In genomic region chr14:40987481-40987880, GRCh38 we compare ENCODE assay signal across 16 cellular contexts.
DNase-seq lines count a peak whose midpoint lies in the region; ATAC-seq and TF ChIP-seq lines count a peak whose summit lies in the region.
"Had no signal": no experiment of that assay in that cellular context is flagged by ENCODE, and none has a peak within 500 bp of the region (broad histone marks: within the 10 kb centered on the region; RNA-seq: fewer than 3 reads in every experiment).

No MANE protein-coding gene starts in this region.

- no peak for TF ChIP-seq POLR2A in testis (IDR thresholded peaks at IDR 0.05)

- TF ChIP-seq RAD21 in SK-N-SH (IDR thresholded peaks at IDR 0.05; ENCODE audit: low read length), result no peak

- no peak overlapping the region for H3K4me2 ChIP-seq in SK-N-SH

- POLR2A ChIA-PET in SK-N-SH (lab: Yijun Ruan, JAX), result no interaction called here

- H3K9me3 ChIP-seq in SK-N-SH (no peaks in the 10 kb centered on the region), testis (no peaks in the 10 kb centered on the region)

- H3K27ac ChIP-seq in SK-N-SH (ENCODE audit: low read depth in 2 of 2, low read length in 1 of 2) (no peak overlapping the region), testis (no peak overlapping the region)
- H3K27ac ChIP-seq: GM23248 had no signal

- H4K20me1 ChIP-seq in SK-N-SH (ENCODE audit: insufficient read depth), result no peaks in the 10 kb centered on the region

- H3K36me3 Mint-ChIP-seq in natural killer cell, result peaks cover 23% of the 10 kb centered on the region

- no peak for ATAC-seq in Right ventricle myocardium superior (ENCODE audit: poor library complexity)
- no peak for ATAC-seq in natural killer cell

- no peak overlapping the region for H2AFZ ChIP-seq in SK-N-SH (ENCODE audit: low read depth)
- H2AFZ ChIP-seq: GM23248 had no signal

- H3K4me1 Mint-ChIP-seq in natural killer cell, result no peaks in the 10 kb centered on the region
- H3K4me1 Mint-ChIP-seq: B cell had no signal

- TF ChIP-seq CTCF in SK-N-SH (IDR thresholded peaks at IDR 0.05) (no peak), fibroblast of villous mesenchyme (IDR thresholded peaks at IDR 0.05; ENCODE audit: insufficient read depth, low read depth, low read length) (no peak), natural killer cell (IDR thresholded peaks at IDR 0.05) (no peak), testis (IDR thresholded peaks at IDR 0.05) (no peak)

- intact Hi-C loops in Right ventricle myocardium superior (cut with DNase I), result no loop called here
- intact Hi-C loops in natural killer cell (cut with micrococcal nuclease), result no loop called here
- intact Hi-C loops in testis (cut with DNase I; ENCODE audit: low total_unique reads), result no loop called here

- CTCF ChIA-PET in SK-N-SH (lab: Yijun Ruan, JAX), result no interaction called here

- no peaks in the 10 kb centered on the region for H3F3A ChIP-seq in SK-N-SH (replicated peaks; ENCODE audit: insufficient read depth)

- H3K9me2 ChIP-seq in SK-N-SH, result no peaks in the 10 kb centered on the region

- DNase-seq in DMS53 (lab: John Stamatoyannopoulos, UW) (peak; percentile 51), HT1080 (ENCODE audit: low read depth) (peak; percentile 42), SK-N-SH (no peak), fibroblast of villous mesenchyme (ENCODE audit: low read depth) (peak; percentile 20), Right ventricle myocardium superior (no peak), natural killer cell (no peak), testis (no peak)
- DNase-seq: C1 segment of cervical spinal cord; Calu3; CD4-positive, alpha-beta T cell; DMS 273 treated with DMSO at 0.1 percent for 48 hours; DMS79 treated with DMSO at 0.1 percent for 48 hours; EL; GM23248; H7 had no signal

- no peaks in the 10 kb centered on the region for H3K4me1 ChIP-seq in SK-N-SH (ENCODE audit: control insufficient read depth in 1 of 2, insufficient read depth in 2 of 2, low read depth in 1 of 2, low read length in 1 of 2)
- H3K4me1 ChIP-seq in testis, result no peaks in the 10 kb centered on the region

- H3K79me2 ChIP-seq in SK-N-SH (ENCODE audit: insufficient read depth), result no peaks in the 10 kb centered on the region

- no peak overlapping the region for H3K27ac Mint-ChIP-seq in natural killer cell
- H3K27ac Mint-ChIP-seq: B cell; CD4-positive, alpha-beta T cell had no signal

- no peaks in the 10 kb centered on the region for H3K27me3 ChIP-seq in SK-N-SH (ENCODE audit: insufficient read depth)
- H3K27me3 ChIP-seq in testis, result no peaks in the 10 kb centered on the region

- no peak for TF ChIP-seq EP300 in SK-N-SH (IDR thresholded peaks at IDR 0.05; ENCODE audit: borderline replicate concordance in 1 of 2, low read depth in 1 of 2, low read length in 1 of 2)

- no peak overlapping the region for H3K9ac ChIP-seq in SK-N-SH
- H3K9ac ChIP-seq: GM23248 had no signal

- H3K36me3 ChIP-seq in SK-N-SH (replicated peaks in 1 of 2; ENCODE audit: control insufficient read depth in 1 of 2, insufficient read depth in 2 of 2, low read length in 1 of 2), result no peaks in the 10 kb centered on the region
- no peaks in the 10 kb centered on the region for H3K36me3 ChIP-seq in testis (ENCODE audit: low read depth, missing control alignments)

- H3K27me3 Mint-ChIP-seq in natural killer cell (ENCODE audit: low read depth in 2 of 2), result no peaks in the 10 kb centered on the region
- H3K27me3 Mint-ChIP-seq: B cell; CD4-positive, alpha-beta T cell had no signal

- H3K4me3 ChIP-seq in SK-N-SH (ENCODE audit: low read depth in 2 of 2, low read length in 1 of 2) (no peak overlapping the region), fibroblast of villous mesenchyme (ENCODE audit: low read depth, low read length) (no peak overlapping the region), testis (no peak overlapping the region)
- H3K4me3 ChIP-seq: GM23248 had no signal

- peaks cover 14 to 30% of the 10 kb centered on the region in 2 donors for H3K9me3 Mint-ChIP-seq in natural killer cell

- no peak overlapping the region for H3K4me3 Mint-ChIP-seq in natural killer cell
- H3K4me3 Mint-ChIP-seq: B cell; CD4-positive, alpha-beta T cell had no signal

- 67% methylated on average over 3 of the region's 3 CpGs for WGBS in SK-N-SH (ENCODE audit: low lambda C conversion rate)
- 83% methylated on average over 3 of the region's 3 CpGs for WGBS in testis, 2 donors

TF ChIP-seq in SK-N-SH, 30 proteins besides CTCF, POLR2A, EP300 and RAD21:
- TF ChIP-seq FOSL2 (IDR thresholded peaks at IDR 0.05; ENCODE audit: borderline replicate concordance, low read depth) (0 out of 2 replicates have a peak, but pooled peaks have one; percentile 3), JUND (IDR thresholded peaks at IDR 0.05) (no peak)

Comparison
In these comparisons a context has a peak if more than half of its experiments do, and no peak if none do; other contexts are left out.
1. DNase-seq: peak in DMS53 (single experiment), HT1080 (single experiment) and fibroblast of villous mesenchyme (single experiment); none in SK-N-SH (single experiment), Right ventricle myocardium superior (single experiment), natural killer cell (single experiment) and testis (single experiment).